Comparison of ENCODE assay signal across 19 cellular contexts in the genomic region with DNA sequence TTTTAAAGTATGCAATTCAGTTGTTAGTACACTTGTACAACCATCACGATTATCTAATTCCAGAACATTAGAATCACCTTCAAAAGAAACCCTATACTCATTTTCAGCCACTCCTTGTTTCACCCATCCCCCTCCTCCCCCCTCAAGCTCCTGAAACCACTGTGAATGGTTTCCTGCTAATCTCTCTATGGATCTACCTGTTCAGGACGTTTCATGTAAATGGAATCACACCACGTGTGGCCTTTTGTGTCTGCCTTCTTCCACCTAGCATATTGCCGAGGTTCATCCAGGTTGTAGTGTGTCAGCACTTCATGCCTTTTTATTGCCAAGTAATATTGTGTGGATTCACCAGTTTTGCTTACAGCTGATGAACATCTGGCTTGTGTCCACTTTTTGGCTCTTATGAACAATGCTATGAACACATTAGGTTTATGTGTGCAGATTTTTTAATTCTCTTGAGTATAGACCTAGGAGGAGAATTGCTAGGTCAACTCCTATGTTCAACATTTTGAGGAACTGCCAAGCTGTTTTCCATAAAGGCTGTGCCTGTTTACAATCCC. TPM values are rescaled to one million over a fixed set of nuclear protein-coding genes. Genes with fewer than 3 reads are reported as not detected.
DNase-seq lines count a peak whose midpoint lies in the region; ATAC-seq and TF ChIP-seq lines count a peak whose summit lies in the region.
"Had no signal": no experiment of that assay in that cellular context is flagged by ENCODE, and none has a peak within 500 bp of the region (broad histone marks: within the 10 kb centered on the region; RNA-seq: fewer than 3 reads in every experiment).

No MANE protein-coding gene starts in this region.

- CTCF ChIA-PET in PC-3 (lab: Charles Lee), result no interaction called here

- no peak overlapping the region for H4K91ac ChIP-seq in trophoblast cell (ENCODE audit: low read depth, low read length)

- TF ChIP-seq CTCF in PC-3 (conservative IDR thresholded peaks at IDR 0.05; ENCODE audit: low read depth, low read length) (no peak), mucosa of descending colon (IDR thresholded peaks at IDR 0.05) (no peak)

- WGBS in trophoblast cell (ENCODE audit: extremely low coverage, insufficient coverage, insufficient read length), result no CpG with 5 or more reads among the region's 4 CpGs

- BruUV-seq in PC-3 (replicated peaks; lab: Mats Ljungman, UMichigan), result no TSS peak

- H3K36me3 ChIP-seq in PC-3 (ENCODE audit: low read depth, low read length), result peaks cover 15% of the 10 kb centered on the region
- H3K36me3 ChIP-seq in trophoblast cell (ENCODE audit: control insufficient read depth in 1 of 2, insufficient read depth in 2 of 2, low read length in 2 of 2), result peaks cover 10% of the 10 kb centered on the region in 2 experiments
- H3K36me3 ChIP-seq in mucosa of descending colon (ENCODE audit: low read depth), result no peaks in the 10 kb centered on the region

- H2BK120ac ChIP-seq in trophoblast cell (ENCODE audit: insufficient read depth, low read length, poor library complexity), result no peak overlapping the region

- no peak overlapping the region for H2AK5ac ChIP-seq in trophoblast cell (ENCODE audit: low read length)

- DNase-seq in activated effector memory CD4-positive, alpha-beta T cell treated with anti-CD3 and anti-CD28 coated beads, Interleukin-2, amount 50 U/mL, for 16 hours, result peak; percentile 16
- DNase-seq in activated effector memory CD4-positive, alpha-beta T cell treated with Interleukin-2 at 50 U/mL for 16 hours, result no peak
- DNase-seq in PC-3 (peak; percentile 39), epithelial cell of prostate (ENCODE audit: low read depth, low spot score) (peak; percentile 46), trophoblast cell (peak; percentile 63 to 84), pons (ENCODE audit: low spot score) (no peak), AML-193 (lab: John Stamatoyannopoulos, UW) (no peak), mucosa of descending colon (no peak)
- DNase-seq: COR-L47, EL, GOT3, MG63, NCI-H1105, NCI-H1694, NCI-H774, Peyer's patch, SHP77, SK-N-SH had no signal

- H3K27ac ChIP-seq in PC-3 (ENCODE audit: low read length) (no peak overlapping the region), epithelial cell of prostate (peak overlapping the region; percentile 16), trophoblast cell (ENCODE audit: low read depth, low read length) (no peak overlapping the region)
- H3K27ac ChIP-seq: KMS-11, Peyer's patch had no signal

- H3K23ac ChIP-seq in trophoblast cell (ENCODE audit: low read length), result no peak overlapping the region

- H4K20me1 ChIP-seq in PC-3 (ENCODE audit: low read length), result no peaks in the 10 kb centered on the region

- no peak overlapping the region for H3K4ac ChIP-seq in trophoblast cell (ENCODE audit: low read depth, low read length)

- no peaks in the 10 kb centered on the region for H3F3A ChIP-seq in PC-3 (ENCODE audit: low read length, unreplicated experiment)

- H2BK5ac ChIP-seq in trophoblast cell (ENCODE audit: low read depth, low read length, poor library complexity), result no peak overlapping the region

- H2AFZ ChIP-seq in PC-3 (ENCODE audit: low read length) (no peak overlapping the region), trophoblast cell (ENCODE audit: insufficient read depth, low read length, poor library complexity) (no peak overlapping the region)

- intact Hi-C loops in PC-3 (cut with micrococcal nuclease) (no loop called here), mucosa of descending colon (cut with DNase I, micrococcal nuclease) (no loop called here)

- H3K14ac ChIP-seq in trophoblast cell (ENCODE audit: low read length), result no peak overlapping the region

- H3K9ac ChIP-seq in PC-3 (ENCODE audit: low read length) (no peak overlapping the region), trophoblast cell (ENCODE audit: low read length) (no peak overlapping the region)
- H3K9ac ChIP-seq: KMS-11, SK-N-SH had no signal

- no peak overlapping the region for H2BK12ac ChIP-seq in trophoblast cell (ENCODE audit: low read length)

- H3K79me2 ChIP-seq in PC-3 (ENCODE audit: low read length) (no peaks in the 10 kb centered on the region), trophoblast cell (ENCODE audit: control insufficient read depth, insufficient read depth, low read length, poor library complexity) (no peaks in the 10 kb centered on the region)

- no peak overlapping the region for H4K8ac ChIP-seq in trophoblast cell (ENCODE audit: low read depth, low read length)

- H3K79me1 ChIP-seq in trophoblast cell (ENCODE audit: low read length), result no peaks in the 10 kb centered on the region

- H3K4me2 ChIP-seq in PC-3 (ENCODE audit: low read length) (no peak overlapping the region), trophoblast cell (ENCODE audit: low read length) (no peak overlapping the region)
- H3K4me2 ChIP-seq: KMS-11, SK-N-SH had no signal

- POLR2A ChIA-PET in PC-3 (lab: Charles Lee; ENCODE audit: unreplicated experiment), result interaction anchor here (0.6 kb wide), 1 partner anchor 14 kb away, joined by 22 read pairs; no protein-coding TSS in a partner anchor

- H3K4me3 ChIP-seq in PC-3 (ENCODE audit: low read length), result no peak overlapping the region
- H3K4me3 ChIP-seq in trophoblast cell (ENCODE audit: low read depth, low read length), result no peak overlapping the region
- H3K4me3 ChIP-seq in mucosa of descending colon, result no peak overlapping the region
- H3K4me3 ChIP-seq: MG63, Peyer's patch had no signal

- H3K27me3 ChIP-seq in PC-3 (ENCODE audit: low read length) (no peaks in the 10 kb centered on the region), trophoblast cell (ENCODE audit: insufficient read depth, low read length) (no peaks in the 10 kb centered on the region)
- H3K27me3 ChIP-seq: MG63, Peyer's patch had no signal

- no peaks in the 10 kb centered on the region for H3K9me2 ChIP-seq in PC-3 (replicated peaks; ENCODE audit: low read length)
- H3K9me2 ChIP-seq: SK-N-SH had no signal

- no peak overlapping the region for H4K12ac ChIP-seq in trophoblast cell (ENCODE audit: low read depth, low read length)

- no peaks in the 10 kb centered on the region for H3K9me3 ChIP-seq in PC-3 (ENCODE audit: low read length)
- no peaks in the 10 kb centered on the region for H3K9me3 ChIP-seq in trophoblast cell (ENCODE audit: insufficient read depth, low read depth, low read length)
- H3K9me3 ChIP-seq in mucosa of descending colon, result no peaks in the 10 kb centered on the region
- H3K9me3 ChIP-seq: MG63, Peyer's patch, SK-N-SH had no signal

- ATAC-seq in PC-3, result peak; percentile 26
- no peak for ATAC-seq in mucosa of descending colon

- peaks cover 4% of the 10 kb centered on the region for H3K4me1 ChIP-seq in PC-3 (ENCODE audit: insufficient read depth, low read length)
- H3K4me1 ChIP-seq in trophoblast cell (ENCODE audit: control insufficient read depth in 1 of 2, insufficient read depth in 2 of 2, low read length in 2 of 2), result peaks cover 6 to 13% of the 10 kb centered on the region in 2 experiments
- no peaks in the 10 kb centered on the region for H3K4me1 ChIP-seq in mucosa of descending colon (ENCODE audit: low read depth)
- H3K4me1 ChIP-seq: Peyer's patch had no signal

- H3K18ac ChIP-seq in trophoblast cell (ENCODE audit: low read length), result no peak overlapping the region

RNA-seq across cellular contexts. Expression of a gene that starts 17.8 kb away (rescaled TPM):
- total RNA-seq in PC-3 (2014; rRNA removed), result 167 and 185 TPM in 2 replicates
- polyA plus RNA-seq in trophoblast cell (2013), result 81.7 and 91.5 TPM in 2 replicates
- total RNA-seq in mucosa of descending colon, result 10 to 100 TPM; 59.2 to 80.2 (median 61.8) TPM

RNA-seq across cellular contexts. Expression of a gene that starts 27.7 kb away (rescaled TPM):
- total RNA-seq in PC-3 (2014; rRNA removed), result 76.2 and 126 TPM in 2 replicates
- 38.1 and 40.0 TPM in 2 replicates for polyA plus RNA-seq in trophoblast cell (2013)
- total RNA-seq in mucosa of descending colon, result 10 to 100 TPM; 23.4 to 50.0 (median 49.3) TPM

RNA-seq across cellular contexts. Expression of a gene that starts 40.7 kb away (rescaled TPM):
- total RNA-seq in PC-3 (2014; rRNA removed), result 2.3 and 4.4 TPM in 2 replicates
- polyA plus RNA-seq in trophoblast cell (2013), result 1.1 and 1.3 TPM in 2 replicates
- total RNA-seq in mucosa of descending colon, result 1 to 10 TPM in 2 of 3 donors, under 1 TPM in 1; 0.38 to 2.4 (median 1.4) TPM

Comparison
In these comparisons a context has a peak if more than half of its experiments do, and no peak if none do; other contexts are left out.
1. DNase-seq: peak in activated effector memory CD4-positive, alpha-beta T cell treated with anti-CD3 and anti-CD28 coated beads, Interleukin-2, amount 50 U/mL, for 16 hours (single experiment), PC-3 (single experiment), epithelial cell of prostate (single experiment) and trophoblast cell (2 of 2); none in activated effector memory CD4-positive, alpha-beta T cell treated with Interleukin-2 at 50 U/mL for 16 hours (single experiment), pons (single experiment), AML-193 (0 of 2) and mucosa of descending colon (0 of 3).